In the genomic region with DNA sequence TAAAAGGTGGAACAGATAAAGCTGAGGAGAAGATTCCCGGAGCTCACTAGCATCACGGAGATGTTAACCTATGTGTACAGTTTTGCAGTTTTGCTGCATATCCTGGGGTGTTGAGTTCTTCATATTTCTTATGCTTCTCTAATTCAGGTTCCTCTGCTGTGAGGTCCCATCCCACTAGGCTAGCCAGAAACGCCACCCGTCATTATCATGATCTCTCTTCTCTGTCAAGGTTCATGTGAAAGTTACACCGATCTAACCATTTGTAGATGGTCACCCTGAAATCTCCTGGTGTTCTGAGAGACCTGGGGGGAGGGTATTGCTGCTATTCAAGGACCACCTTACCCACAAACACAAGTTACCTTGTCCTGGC, we compare ENCODE assay signal across 33 cellular contexts.
"Had no signal": no experiment of that assay in that cellular context is flagged by ENCODE, and none has a peak within 500 bp of the region (broad histone marks: within the 10 kb centered on the region; RNA-seq: fewer than 3 reads in every experiment).

No MANE protein-coding gene starts in this region.

- H3K9me3 Mint-ChIP-seq: activated B cell treated with CpG ODN at 0.5 μM for 24 hours; activated naive CD8-positive, alpha-beta T cell treated with anti-CD3 and anti-CD28 coated beads for 36 hours; activated T-cell treated with anti-CD3 and anti-CD28 coated beads, Interleukin-2, amount 50 U/mL, for 4 hours; brain; nephron; stimulated activated effector memory CD8-positive, alpha-beta T cell treated with anti-CD3 and anti-CD28 coated beads, Interleukin-12 subunit alpha, Interleukin-12 subunit beta, amount 100 ng/mL, for 72 hours; stimulated activated naive CD8-positive, alpha-beta T cell treated with anti-CD3 and anti-CD28 coated beads, Interleukin-15, amount 100 ng/mL, for 72 hours; type B pancreatic cell had no signal

- ATAC-seq: activated T-cell treated with anti-CD3 and anti-CD28 coated beads, Interleukin-2, amount 50 U/mL, for 4 hours; gastroesophageal sphincter; left cardiac atrium; left ventricle myocardium superior; mucosa of descending colon; sciatic nerve; stimulated activated effector memory CD8-positive, alpha-beta T cell treated with anti-CD3 and anti-CD28 coated beads, Interleukin-12 subunit alpha, Interleukin-12 subunit beta, amount 100 ng/mL, for 72 hours; stimulated activated naive CD8-positive, alpha-beta T cell treated with anti-CD3 and anti-CD28 coated beads, Interleukin-15, amount 100 ng/mL, for 72 hours had no signal

- H3K9me3 ChIP-seq: ascending aorta, colonic mucosa, gastroesophageal sphincter, mucosa of descending colon, neutrophil, ovary, uterus had no signal

- H3K27me3 ChIP-seq: ascending aorta, cardiac muscle cell, colonic mucosa, gastroesophageal sphincter, neutrophil, ovary, uterus had no signal

- H3K4me1 Mint-ChIP-seq: activated B cell treated with CpG ODN at 0.5 μM for 24 hours; activated naive CD8-positive, alpha-beta T cell treated with anti-CD3 and anti-CD28 coated beads for 36 hours; brain; nephron; stimulated activated effector memory CD8-positive, alpha-beta T cell treated with anti-CD3 and anti-CD28 coated beads, Interleukin-12 subunit alpha, Interleukin-12 subunit beta, amount 100 ng/mL, for 72 hours; stimulated activated naive CD8-positive, alpha-beta T cell treated with anti-CD3 and anti-CD28 coated beads, Interleukin-15, amount 100 ng/mL, for 72 hours had no signal

- H3K36me3 ChIP-seq: ascending aorta, cardiac muscle cell, colonic mucosa, gastroesophageal sphincter, neutrophil, ovary, uterus had no signal

- H3K4me3 Mint-ChIP-seq: activated B cell treated with CpG ODN at 0.5 μM for 24 hours; activated naive CD8-positive, alpha-beta T cell treated with anti-CD3 and anti-CD28 coated beads for 36 hours; activated T-cell treated with anti-CD3 and anti-CD28 coated beads, Interleukin-2, amount 50 U/mL, for 4 hours; brain; nephron; stimulated activated effector memory CD8-positive, alpha-beta T cell treated with anti-CD3 and anti-CD28 coated beads, Interleukin-12 subunit alpha, Interleukin-12 subunit beta, amount 100 ng/mL, for 72 hours; stimulated activated naive CD8-positive, alpha-beta T cell treated with anti-CD3 and anti-CD28 coated beads, Interleukin-15, amount 100 ng/mL, for 72 hours; type B pancreatic cell had no signal

- DNase-seq: activated B cell treated with CpG ODN at 0.5 μM for 24 hours; activated CD4-positive, alpha-beta T cell treated with anti-CD3 and anti-CD28 coated beads, Interleukin-2, amount 50 U/mL, for 4 hours; activated CD8-positive, alpha-beta memory T cell treated with anti-CD3 and anti-CD28 coated beads, Interleukin-2, amount 50 U/mL, for 4 hours; activated naive CD4-positive, alpha-beta T cell treated with Interleukin-2 at 50 U/mL for 16 hours; activated naive CD8-positive, alpha-beta T cell treated with anti-CD3 and anti-CD28 coated beads for 36 hours; activated T-cell treated with anti-CD3 and anti-CD28 coated beads, Interleukin-2, amount 50 U/mL, for 4 hours; cerebellar nuclear complex; colonic mucosa; effector CD8-positive, alpha-beta T cell; erythroblast; head of caudate nucleus; hippocampal formation; left cardiac atrium; left ventricle myocardium superior; mucosa of descending colon; ovary; retina; stimulated activated CD4-positive, alpha-beta T cell treated with anti-CD3 and anti-CD28 coated beads, Interleukin-4, amount 100 ng/mL, for 24 hours; stimulated activated naive CD8-positive, alpha-beta T cell treated with anti-CD3 and anti-CD28 coated beads, Interleukin-15, amount 100 ng/mL, for 72 hours; substantia nigra; T-helper 9 cell; uterus had no signal

- H3K4me1 ChIP-seq: ascending aorta, colonic mucosa, gastroesophageal sphincter, uterus had no signal

- H3K36me3 Mint-ChIP-seq: activated naive CD8-positive, alpha-beta T cell treated with anti-CD3 and anti-CD28 coated beads for 36 hours; brain; stimulated activated effector memory CD8-positive, alpha-beta T cell treated with anti-CD3 and anti-CD28 coated beads, Interleukin-12 subunit alpha, Interleukin-12 subunit beta, amount 100 ng/mL, for 72 hours; type B pancreatic cell had no signal

- H3K27ac Mint-ChIP-seq: activated B cell treated with CpG ODN at 0.5 μM for 24 hours; activated naive CD8-positive, alpha-beta T cell treated with anti-CD3 and anti-CD28 coated beads for 36 hours; brain; nephron; progenitor cell of endocrine pancreas; type B pancreatic cell had no signal

- H3K27ac ChIP-seq: ascending aorta, cardiac muscle cell, colonic mucosa, gastroesophageal sphincter, neutrophil, ovary, skin epidermis, uterus had no signal

- H3K27me3 Mint-ChIP-seq: brain, progenitor cell of endocrine pancreas, type B pancreatic cell had no signal

- H3K4me3 ChIP-seq: ascending aorta, cardiac muscle cell, colonic mucosa, gastroesophageal sphincter, mucosa of descending colon, ovary, skin epidermis, uterus had no signal
